In genomic region chr3:107737909-107738308, GRCh38 we compare ENCODE assay signal across 20 cellular contexts.
"Had no signal": no experiment of that assay in that cellular context is flagged by ENCODE, and none has a peak within 500 bp of the region (broad histone marks: within the 10 kb centered on the region; RNA-seq: fewer than 3 reads in every experiment).

No MANE protein-coding gene starts in this region.

- H3K9me3 ChIP-seq: SJSA1 had no signal

- H3K4me1 ChIP-seq: SJSA1 had no signal

- H3K27ac ChIP-seq: HL-60, SJSA1, SK-N-MC had no signal

- FAIRE-seq: HTR-8/SVneo had no signal

- H3K4me3 ChIP-seq: SJSA1, SK-N-MC had no signal

- DNase-seq: Kasumi-1, KG1, MM.1S, NCI-H1092 treated with DMSO at 0.1 percent for 48 hours, NCI-H1436, NCI-H187, NCI-H2029 treated with DMSO at 0.1 percent for 48 hours, NCI-H2171 treated with DMSO at 0.1 percent for 48 hours, NCI-H345, NCI-H446 treated with DMSO at 0.1 percent for 48 hours, NCI-H510A treated with DMSO at 0.1 percent for 48 hours, NCI-H526 treated with DMSO at 0.1 percent for 48 hours, NCI-H748 treated with DMSO at 0.1 percent for 48 hours, Right ventricle myocardium superior, RPMI8226, SIG-M5 had no signal
